In the genomic region with DNA sequence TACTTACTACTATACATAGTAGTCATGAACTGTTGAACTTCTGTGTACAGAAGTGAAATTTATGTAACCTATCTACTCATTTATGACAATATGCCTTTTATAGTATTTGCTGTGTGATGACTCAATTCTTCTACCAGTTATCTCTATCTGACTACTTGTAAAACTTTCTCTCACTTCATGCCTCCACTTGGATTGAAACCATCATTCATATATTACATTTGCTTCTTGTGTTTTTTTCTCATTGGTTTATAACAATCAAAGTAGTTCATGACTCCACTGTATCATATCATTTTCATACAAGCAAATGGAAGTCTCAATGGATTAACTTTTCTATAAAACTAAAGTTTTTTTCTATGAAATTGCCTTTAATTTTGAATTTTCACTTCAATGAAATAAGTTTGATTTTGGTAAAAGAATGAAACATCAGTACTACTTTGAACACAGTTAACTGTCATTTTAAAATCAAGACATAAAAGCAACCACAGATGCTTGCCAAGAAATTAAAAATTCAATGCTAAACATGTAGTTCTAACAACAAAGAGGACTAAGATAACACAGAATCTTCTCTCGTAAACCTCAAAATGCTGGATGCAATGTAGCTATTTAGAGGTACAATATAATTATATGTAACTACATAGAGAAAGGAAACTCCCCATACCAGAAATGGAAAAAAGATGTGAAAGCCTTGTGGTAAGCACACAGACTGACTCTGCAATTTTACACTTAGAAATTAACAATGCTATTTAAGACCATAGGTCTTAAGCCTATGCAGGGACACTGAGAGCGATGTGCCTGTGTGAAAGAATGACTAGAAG, we compare ENCODE assay signal across 8 cellular contexts. TPM values are rescaled to one million over a fixed set of nuclear protein-coding genes. Genes with fewer than 3 reads are reported as not detected.
DNase-seq lines count a peak whose midpoint lies in the region; ATAC-seq, FAIRE-seq and TF ChIP-seq lines count a peak whose summit lies in the region.
"Had no signal": no experiment of that assay in that cellular context is flagged by ENCODE, and none has a peak within 500 bp of the region (broad histone marks: within the 10 kb centered on the region; RNA-seq: fewer than 3 reads in every experiment).

No MANE protein-coding gene starts in this region.

- intact Hi-C loops in HCT116 (cut with micrococcal nuclease), result no loop called here
- intact Hi-C loops in pancreas (cut with DNase I), result no loop called here

- H3K79me2 ChIP-seq in HCT116 (ENCODE audit: insufficient read depth, low read length), result no peaks in the 10 kb centered on the region

- no peaks in the 10 kb centered on the region for H3K36me3 ChIP-seq in HCT116 (ENCODE audit: control insufficient read depth in 1 of 2, insufficient read depth in 2 of 2, low read length in 2 of 2)
- no peaks in the 10 kb centered on the region for H3K36me3 ChIP-seq in pancreas
- H3K36me3 ChIP-seq in upper lobe of left lung, result no peaks in the 10 kb centered on the region

- H3K27ac ChIP-seq in HCT116 (ENCODE audit: low read depth, low read length) (no peak overlapping the region), pancreas (no peak overlapping the region), upper lobe of left lung (no peak overlapping the region)

- H2AFZ ChIP-seq in HCT116 (ENCODE audit: low read depth, low read length, poor library complexity, severe bottlenecking), result peak overlapping the region; percentile 55

- DNase-seq in HCT116 (ENCODE audit: low read depth, low spot score) (no peak), HT1080 (ENCODE audit: low read depth) (peak; percentile 38), pancreas (no peak), SKM-1 (lab: John Stamatoyannopoulos, UW; ENCODE audit: unreplicated experiment) (no peak), NCI-H2196 treated with DMSO at 0.1 percent for 48 hours (lab: John Stamatoyannopoulos, UW; ENCODE audit: unreplicated experiment) (no peak), upper lobe of left lung (no peak)
- DNase-seq: cortex of kidney had no signal

- no peak for TF ChIP-seq RAD21 in HCT116 (IDR thresholded peaks at IDR 0.05; ENCODE audit: low read depth)

- H3K27me3 ChIP-seq in HCT116 (ENCODE audit: insufficient read depth, low read length), result no peaks in the 10 kb centered on the region
- no peaks in the 10 kb centered on the region for H3K27me3 ChIP-seq in pancreas
- no peaks in the 10 kb centered on the region for H3K27me3 ChIP-seq in upper lobe of left lung

- TF ChIP-seq EP300 in upper lobe of left lung (IDR thresholded peaks at IDR 0.05), result no peak

- RAD21 ChIA-PET in HCT116 (lab: Charles Lee; ENCODE audit: low non-redundant PET in 1 of 2, low total read pairs in 2 of 2, uncharacterized antibody in 2 of 2, unreplicated experiment in 2 of 2), result interaction anchor here in 1 of 2 experiments (0.7 kb wide), 1 partner anchor 7 kb away, joined by 6 read pairs; no protein-coding TSS in a partner anchor

- no peaks in the 10 kb centered on the region for H4K20me1 ChIP-seq in HCT116 (ENCODE audit: insufficient read depth)

- H3K9me2 ChIP-seq in HCT116 (ENCODE audit: insufficient read depth), result no peaks in the 10 kb centered on the region

- WGBS in pancreas, 2 donors, result 86 to 91% methylated on average over 2 of the region's 2 CpGs
- WGBS in upper lobe of left lung, 2 donors, result 69 to 77% methylated on average over 2 of the region's 2 CpGs

- no peaks in the 10 kb centered on the region for H3K9me3 ChIP-seq in HCT116 (ENCODE audit: control insufficient read depth in 1 of 2, insufficient read depth in 1 of 2, low read depth in 1 of 2, low read length in 2 of 2)
- no peaks in the 10 kb centered on the region for H3K9me3 ChIP-seq in pancreas
- no peaks in the 10 kb centered on the region for H3K9me3 ChIP-seq in upper lobe of left lung

- no peak for TF ChIP-seq POLR2A in HCT116 (IDR thresholded peaks at IDR 0.05; ENCODE audit: borderline replicate concordance, extremely low read depth, insufficient read depth, insufficient read length)
- TF ChIP-seq POLR2A in upper lobe of left lung (IDR thresholded peaks at IDR 0.05), result no peak

- peaks cover 15 to 36% of the 10 kb centered on the region in 2 experiments for H3K4me1 ChIP-seq in HCT116 (ENCODE audit: control insufficient read depth in 1 of 2, insufficient read depth in 2 of 2, low read length in 2 of 2)
- no peaks in the 10 kb centered on the region for H3K4me1 ChIP-seq in pancreas
- no peaks in the 10 kb centered on the region for H3K4me1 ChIP-seq in upper lobe of left lung

- H3K4me3 ChIP-seq in HCT116 (replicated peaks in 1 of 2; ENCODE audit: low read depth in 1 of 2, low read length in 2 of 2) (no peak overlapping the region), pancreas (no peak overlapping the region), upper lobe of left lung (no peak overlapping the region)

- POLR2A ChIA-PET in HCT116 (lab: Charles Lee), result no interaction called here

- ATAC-seq in GM19023 (IDR thresholded peaks at IDR 0.05; ENCODE audit: unreplicated experiment), result peak; percentile 92
- no peak for ATAC-seq in HCT116
- ATAC-seq in pancreas, result no peak
- no peak for ATAC-seq in upper lobe of left lung (ENCODE audit: low FRiP score in 2 of 2)

- no peak overlapping the region for H3K4me2 ChIP-seq in HCT116 (ENCODE audit: low read length)

- no peak for TF ChIP-seq CTCF in HCT116 (IDR thresholded peaks at IDR 0.05 in 2 of 3, conservative IDR thresholded peaks at IDR 0.05 in 1 of 3; ENCODE audit: borderline replicate concordance in 1 of 3, insufficient read depth in 1 of 3, low read depth in 2 of 3, low read length in 2 of 3)
- no peak for TF ChIP-seq CTCF in pancreas (IDR thresholded peaks at IDR 0.05)
- TF ChIP-seq CTCF in upper lobe of left lung (IDR thresholded peaks at IDR 0.05), result no peak

- FAIRE-seq in pancreas (lab: Jason Lieb, UNC), result peak; percentile 89

- CTCF ChIA-PET in HCT116 (lab: Charles Lee), result no interaction called here

- H3K9ac ChIP-seq in HCT116 (ENCODE audit: low read length), result no peak overlapping the region

- no TSS peak for BruUV-seq in HCT116 (replicated peaks; lab: Mats Ljungman, UMichigan)

TF ChIP-seq in HCT116, 20 proteins besides CTCF, POLR2A, EP300 and RAD21:
- no peak for TF ChIP-seq TCF7L2 (IDR thresholded peaks at IDR 0.05; ENCODE audit: borderline replicate concordance, extremely low read depth, insufficient read depth, insufficient read length)
- TF ChIP-seq EZH2 (IDR thresholded peaks at IDR 0.05), result no peak
- TF ChIP-seq EZH2phosphoT487 (IDR thresholded peaks at IDR 0.05; ENCODE audit: borderline replicate concordance), result no peak
- no peak for TF ChIP-seq ELF1 (IDR thresholded peaks at IDR 0.05; ENCODE audit: borderline replicate concordance, low read depth)
- TF ChIP-seq JUND (IDR thresholded peaks at IDR 0.05), result no peak
- no peak for TF ChIP-seq EGR1 (IDR thresholded peaks at IDR 0.05; ENCODE audit: low read depth)
- peak; percentile 25; the same call in 1 of the 2 replicates for TF ChIP-seq FOSL1 (IDR thresholded peaks at IDR 0.05; ENCODE audit: low read depth)
- TF ChIP-seq SP1 (IDR thresholded peaks at IDR 0.05; ENCODE audit: low read depth), result no peak
TF ChIP-seq in HCT116: peak in this region for 1.

RNA-seq across cellular contexts. Expression of gene EXPH5, which starts 27.6 kb away (rescaled TPM):
- 18.3 TPM for total RNA-seq in HCT116 (2021; ENCODE audit: unreplicated experiment)
- polyA plus RNA-seq in HCT116 (2012), result 2.4 and 3.2 TPM in 2 replicates
- total RNA-seq in HT1080 (2014; rRNA removed; shearing (Covaris generic)), result 1.2 and 1.7 TPM in 2 replicates
- 0.22 and 0.41 TPM in 2 replicates for polyA plus RNA-seq in HT1080 (2015; cell fraction: cytosol; rRNA removed)
- polyA plus RNA-seq in HT1080 (2015; cell fraction: nucleus; rRNA removed), result 2.6 and 2.7 TPM in 2 replicates
- 1 to 10 TPM; 2.1 to 5.7 (median 4.0) TPM for total RNA-seq in pancreas
- under 1 TPM; 0.70 to 0.87 TPM for polyA plus RNA-seq in pancreas
- total RNA-seq in upper lobe of left lung, result 10 to 100 TPM; 12.8 to 47.0 (median 28.3) TPM

RNA-seq across cellular contexts. Expression of gene DDX10, which starts 43.7 kb away (rescaled TPM):
- 66.5 TPM for total RNA-seq in HCT116 (2021; ENCODE audit: unreplicated experiment)
- 26.6 and 35.7 TPM in 2 replicates for polyA plus RNA-seq in HCT116 (2012)
- 30.3 and 45.0 TPM in 2 replicates for total RNA-seq in HT1080 (2014; rRNA removed; shearing (Covaris generic))
- 28.0 and 32.0 TPM in 2 replicates for polyA plus RNA-seq in HT1080 (2015; cell fraction: cytosol; rRNA removed)
- polyA plus RNA-seq in HT1080 (2015; cell fraction: nucleus; rRNA removed), result 36.5 and 44.0 TPM in 2 replicates
- 10 to 100 TPM; 14.5 to 18.4 (median 17.5) TPM for total RNA-seq in pancreas
- 10 to 100 TPM; 10.9 to 12.1 TPM for polyA plus RNA-seq in pancreas
- total RNA-seq in upper lobe of left lung, result 10 to 100 TPM in 5 of 6 donors, 1 to 10 TPM in 1; 9.0 to 25.2 (median 17.4) TPM
